8 cellular contexts compared by ENCODE assay signal in the genomic region with DNA sequence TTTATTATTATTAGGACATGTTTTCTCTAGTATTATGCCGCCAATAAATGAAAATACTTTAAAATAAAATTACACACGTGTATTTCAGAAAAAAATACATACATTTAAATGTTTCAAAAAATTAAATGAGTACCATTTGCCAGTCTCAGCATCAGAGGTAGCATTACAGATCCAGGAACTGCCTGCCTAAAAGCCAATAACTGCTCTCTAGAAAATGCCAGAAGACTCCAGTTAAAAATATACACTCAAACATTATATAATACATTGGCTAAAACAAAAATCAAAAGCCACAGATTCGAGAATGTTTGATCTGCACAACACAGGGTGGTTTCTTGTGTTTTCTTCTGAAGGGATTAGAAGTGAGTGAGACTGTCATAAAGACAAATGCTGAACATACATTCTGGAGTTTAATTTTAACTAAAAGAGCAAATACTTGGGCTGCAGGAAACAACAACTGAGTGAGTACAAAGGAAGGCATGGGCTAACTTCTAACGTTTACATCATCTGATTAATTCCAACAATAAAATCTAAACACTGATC.
A peak's percentile ranks its signal among the peaks of the same experiment; 100 is the strongest.
DNase-seq lines count a peak whose midpoint lies in the region; ATAC-seq and TF ChIP-seq lines count a peak whose summit lies in the region.

No MANE protein-coding gene starts in this region.

- no peak overlapping the region for H3K4me3 Mint-ChIP-seq in T-helper 17 cell

- peak overlapping the region; percentile 82 for H3K9ac ChIP-seq in GM23248

- H3K36me3 Mint-ChIP-seq in T-helper 17 cell (ENCODE audit: low read depth), result no peaks in the 10 kb centered on the region

- no peaks in the 10 kb centered on the region for H4K20me1 ChIP-seq in GM23248 (ENCODE audit: insufficient read depth)

- ATAC-seq in T-helper 17 cell (peak; percentile 10), gastroesophageal sphincter (no peak), GM19467 (IDR thresholded peaks at IDR 0.05; ENCODE audit: unreplicated experiment) (no peak)

- peaks cover 33% of the 10 kb centered on the region for H3K4me1 ChIP-seq in GM23248 (ENCODE audit: insufficient read depth)
- H3K4me1 ChIP-seq in gastroesophageal sphincter, result peaks cover 7 to 74% (median 23%) of the 10 kb centered on the region in 3 donors
- peaks cover 0 to 41% (median 33%) of the 10 kb centered on the region in 4 donors for H3K4me1 ChIP-seq in sigmoid colon

- no peaks in the 10 kb centered on the region for H3K9me3 ChIP-seq in GM23248 (ENCODE audit: low read depth)
- no peaks in the 10 kb centered on the region for H3K9me3 ChIP-seq in T-helper 17 cell (ENCODE audit: control insufficient read depth, low read length, poor library complexity, severe bottlenecking)
- no peaks in the 10 kb centered on the region for H3K9me3 ChIP-seq in gastroesophageal sphincter
- no peaks in the 10 kb centered on the region for H3K9me3 ChIP-seq in sigmoid colon

- no peak for TF ChIP-seq POLR2A in gastroesophageal sphincter (IDR thresholded peaks at IDR 0.05)
- TF ChIP-seq POLR2A in sigmoid colon (IDR thresholded peaks at IDR 0.05), result no peak

- H3K36me3 ChIP-seq in GM23248 (ENCODE audit: low read depth) (no peaks in the 10 kb centered on the region), gastroesophageal sphincter (no peaks in the 10 kb centered on the region), sigmoid colon (no peaks in the 10 kb centered on the region)

- H3F3A ChIP-seq in GM23248 (ENCODE audit: insufficient read depth), result peaks cover 20% of the 10 kb centered on the region

- peak overlapping the region; percentile 79 for H3K27ac Mint-ChIP-seq in T-helper 17 cell

- DNase-seq in GM23248 (no peak), T-helper 17 cell (no peak), sigmoid colon (no peak), NCI-H146 treated with DMSO at 0.1 percent for 48 hours (lab: John Stamatoyannopoulos, UW; ENCODE audit: unreplicated experiment) (no peak), NCI-H2227 (lab: John Stamatoyannopoulos, UW; ENCODE audit: unreplicated experiment) (no peak)
- DNase-seq in activated CD4-positive, alpha-beta T cell treated with anti-CD3 and anti-CD28 coated beads for 4 hours, result no peak

- H3K4me3 ChIP-seq in GM23248 (peak overlapping the region; percentile 59), gastroesophageal sphincter (no peak overlapping the region), sigmoid colon (peak overlapping the region in 1 of 4 donors; percentile 3)

- H3K4me2 ChIP-seq in GM23248 (ENCODE audit: unreplicated experiment), result peak overlapping the region; percentile 86

- H2AFZ ChIP-seq in GM23248, result peak overlapping the region; percentile 61

- in situ Hi-C loops in GM23248 (cut with MboI), result no loop called here

- no peak for TF ChIP-seq CTCF in gastroesophageal sphincter (IDR thresholded peaks at IDR 0.05)
- TF ChIP-seq CTCF in sigmoid colon (IDR thresholded peaks at IDR 0.05), result no peak

- 56 to 57% methylated on average over 4 of the region's 4 CpGs for WGBS in GM23248 (ENCODE audit: low coverage in 1 of 2, low lambda C conversion rate in 2 of 2, missing lambda C conversion rate in 2 of 2), 2 experiments
- WGBS in gastroesophageal sphincter (ENCODE audit: low coverage in 1 of 2), 2 donors, result 35 to 40% methylated on average over 4 of the region's 4 CpGs
- 22 to 33% methylated on average over 4 of the region's 4 CpGs for WGBS in sigmoid colon, 2 donors

- peaks cover 18% of the 10 kb centered on the region for H3K4me1 Mint-ChIP-seq in T-helper 17 cell

- H3K27ac ChIP-seq in GM23248 (peak overlapping the region; percentile 95), gastroesophageal sphincter (peak overlapping the region; percentile 76 to 84 (median 80)), sigmoid colon (peak overlapping the region; percentile 62 to 86 (median 76))

- H3K9me2 ChIP-seq in GM23248 (ENCODE audit: insufficient read depth), result no peaks in the 10 kb centered on the region

- intact Hi-C loops in sigmoid colon (cut with DNase I), result no loop called here

- H3K27me3 ChIP-seq in GM23248 (replicated peaks; ENCODE audit: insufficient read depth) (no peaks in the 10 kb centered on the region), gastroesophageal sphincter (no peaks in the 10 kb centered on the region), sigmoid colon (no peaks in the 10 kb centered on the region)

- peaks cover 43% of the 10 kb centered on the region for H3K79me2 ChIP-seq in GM23248 (ENCODE audit: insufficient read depth)

- no peaks in the 10 kb centered on the region for H3K27me3 Mint-ChIP-seq in T-helper 17 cell

- no peak for TF ChIP-seq EP300 in gastroesophageal sphincter (IDR thresholded peaks at IDR 0.05)
- TF ChIP-seq EP300 in sigmoid colon (IDR thresholded peaks at IDR 0.05), result no peak
